ENCODE assay signal across 20 cellular contexts in genomic region chr19:55694656-55695491, GRCh38. TPM values are rescaled to one million over a fixed set of nuclear protein-coding genes. Genes with fewer than 3 reads are reported as not detected.
DNase-seq lines count a peak whose midpoint lies in the region; ATAC-seq and TF ChIP-seq lines count a peak whose summit lies in the region.
"Had no signal": no experiment of that assay in that cellular context is flagged by ENCODE, and none has a peak within 500 bp of the region (broad histone marks: within the 10 kb centered on the region; RNA-seq: fewer than 3 reads in every experiment).

No MANE protein-coding gene starts in this region.

- no peak overlapping the region for H3K27ac Mint-ChIP-seq in chondrocyte (ENCODE audit: unreplicated experiment)
- H3K27ac Mint-ChIP-seq: HFFc6 had no signal

- H3K27me3 Mint-ChIP-seq in chondrocyte (ENCODE audit: low read depth) = no peaks in the 10 kb centered on the region

- H3K27ac ChIP-seq in left ventricle myocardium inferior (replicated peaks) (no peak overlapping the region), osteoblast (ENCODE audit: low read depth, low read length) (no peak overlapping the region)
- H3K27ac ChIP-seq: C4-2B had no signal

- no peak overlapping the region for H2AFZ ChIP-seq in osteoblast (ENCODE audit: low read length)

- peak; percentile 11 for DNase-seq in left ventricle myocardium inferior
- no peak for DNase-seq in Right ventricle myocardium inferior (ENCODE audit: missing footprints)
- DNase-seq in chondrocyte (ENCODE audit: low spot score) = peak; percentile 92
- DNase-seq in osteoblast (ENCODE audit: insufficient read length, low spot score, missing footprints) = peak; percentile 57
- no peak for DNase-seq in activated CD4-positive, alpha-beta T cell treated with anti-CD3 and anti-CD28 coated beads for 4 hours
- DNase-seq in activated CD4-positive, alpha-beta T cell treated with anti-CD3 and anti-CD28 coated beads for 1 hour = no peak
- DNase-seq: GF-D8, HFFc6, KG1, NCI-H1092 treated with DMSO at 0.1 percent for 48 hours, NCI-H2081 treated with DMSO at 0.1 percent for 48 hours, NCI-H510A, NCI-H774, PC-3 had no signal

- H3K4me1 Mint-ChIP-seq in chondrocyte (ENCODE audit: low read depth) = no peaks in the 10 kb centered on the region

- no peak overlapping the region for H3K4me2 ChIP-seq in osteoblast (ENCODE audit: insufficient read depth, low read length)

- intact Hi-C loops in left ventricle myocardium inferior (cut with micrococcal nuclease) (no loop called here), Right ventricle myocardium inferior (cut with DNase I) (no loop called here)

- no peak for TF ChIP-seq CTCF in left ventricle myocardium inferior (IDR thresholded peaks at IDR 0.05; ENCODE audit: borderline replicate concordance)
- no peak for TF ChIP-seq CTCF in chondrocyte (IDR thresholded peaks at IDR 0.05)
- no peak for TF ChIP-seq CTCF in osteoblast (IDR thresholded peaks at IDR 0.05; ENCODE audit: extremely low read depth, low read depth, low read length)

- peaks cover 20% of the 10 kb centered on the region for H3K36me3 Mint-ChIP-seq in chondrocyte (ENCODE audit: low read depth)

- no peak overlapping the region for H3K4me3 Mint-ChIP-seq in chondrocyte (ENCODE audit: unreplicated experiment)
- H3K4me3 Mint-ChIP-seq: HFFc6 had no signal

- ATAC-seq in Right ventricle myocardium inferior (no peak), HG03565 (IDR thresholded peaks at IDR 0.05; ENCODE audit: unreplicated experiment) (no peak)
- ATAC-seq: PC-3 had no signal

- H3K36me3 ChIP-seq in left ventricle myocardium inferior (peaks cover 89% of the 10 kb centered on the region), osteoblast (ENCODE audit: insufficient read depth, low read length) (peaks cover 42% of the 10 kb centered on the region)

- no peaks in the 10 kb centered on the region for H3K9me3 Mint-ChIP-seq in chondrocyte (ENCODE audit: low read depth)
- H3K9me3 Mint-ChIP-seq: HFFc6 had no signal

- peaks cover 3% of the 10 kb centered on the region for H3K79me2 ChIP-seq in osteoblast (ENCODE audit: insufficient read depth, low read length)

- peaks cover 8% of the 10 kb centered on the region for H4K20me1 ChIP-seq in osteoblast (ENCODE audit: insufficient read depth, low read length)

- H3K27me3 ChIP-seq in left ventricle myocardium inferior (ENCODE audit: low read depth) = no peaks in the 10 kb centered on the region
- H3K27me3 ChIP-seq in osteoblast (ENCODE audit: insufficient read depth, low read length) = no peaks in the 10 kb centered on the region

- H3K9me3 ChIP-seq in left ventricle myocardium inferior (replicated peaks) (no peaks in the 10 kb centered on the region), osteoblast (ENCODE audit: low read depth, low read length) (no peaks in the 10 kb centered on the region)

- H3K4me1 ChIP-seq in left ventricle myocardium inferior (no peaks in the 10 kb centered on the region), osteoblast (ENCODE audit: insufficient read depth, low read length) (no peaks in the 10 kb centered on the region)

- H3K4me3 ChIP-seq in left ventricle myocardium inferior (no peak overlapping the region), osteoblast (ENCODE audit: insufficient read depth, low read length) (no peak overlapping the region)

RNA-seq across cellular contexts. Expression of gene EPN1, which starts 19.8 kb away (rescaled TPM):
- total RNA-seq in left ventricle myocardium inferior = 205 TPM
- total RNA-seq in Right ventricle myocardium inferior = 213 TPM
- total RNA-seq in chondrocyte = 105 to 127 TPM (median 124 TPM) in 3 replicates
- total RNA-seq in osteoblast = 25.0 and 31.5 TPM in 2 replicates

RNA-seq across cellular contexts. Expression of gene U2AF2, which starts 40.0 kb away (rescaled TPM):
- total RNA-seq in left ventricle myocardium inferior (74.0 TPM), Right ventricle myocardium inferior (74.5 TPM), chondrocyte (119 to 137 TPM (median 129 TPM) in 3 replicates), osteoblast (64.5 and 70.2 TPM in 2 replicates)

RNA-seq across cellular contexts. Expression of gene NLRP9, which starts 43.3 kb away (rescaled TPM):
- total RNA-seq in left ventricle myocardium inferior = not detected
- total RNA-seq in Right ventricle myocardium inferior = not detected
- not detected in 3 replicates for total RNA-seq in chondrocyte
- total RNA-seq in osteoblast = not detected in 2 replicates
- total RNA-seq: Daoy, H1, HFFc6, M059J, PC-3, SK-MEL-5 had no signal

RNA-seq across cellular contexts. Expression of gene CCDC106, which starts 46.9 kb away (rescaled TPM):
- total RNA-seq in left ventricle myocardium inferior (14.6 TPM), Right ventricle myocardium inferior (17.4 TPM), chondrocyte (20.9 to 26.5 TPM (median 23.5 TPM) in 3 replicates), osteoblast (10.5 and 13.3 TPM in 2 replicates)

RNA-seq across cellular contexts. Expression of gene ZNF581, which starts 51.4 kb away (rescaled TPM):
- total RNA-seq in left ventricle myocardium inferior (7.1 TPM), Right ventricle myocardium inferior (7.4 TPM), chondrocyte (20.8 to 24.7 TPM (median 24.2 TPM) in 3 replicates), osteoblast (25.7 and 28.6 TPM in 2 replicates)

Comparison
In these comparisons a context has a peak if more than half of its experiments do, and no peak if none do; other contexts are left out.
1. DNase-seq: peak in left ventricle myocardium inferior (single experiment), chondrocyte (single experiment) and osteoblast (single experiment); none in Right ventricle myocardium inferior (single experiment), activated CD4-positive, alpha-beta T cell treated with anti-CD3 and anti-CD28 coated beads for 4 hours (0 of 2) and activated CD4-positive, alpha-beta T cell treated with anti-CD3 and anti-CD28 coated beads for 1 hour (single experiment).